8 cellular contexts compared by ENCODE assay signal in genomic region chr20:46709459-46710148, GRCh38. TPM values are rescaled to one million over a fixed set of nuclear protein-coding genes. Genes with fewer than 3 reads are reported as not detected.
A peak's percentile ranks its signal among the peaks of the same experiment; 100 is the strongest.
DNase-seq lines count a peak whose midpoint lies in the region; ATAC-seq, FAIRE-seq and TF ChIP-seq lines count a peak whose summit lies in the region.

SLC2A10 (plus strand) TSS chr20:46709649; CDS start chr20:46709737, 88 bp downstream.

- H3K4me1 ChIP-seq in CD8-positive, alpha-beta memory T cell (ENCODE audit: insufficient read depth, low read length), result peaks cover 5% of the 10 kb centered on the region
- H3K4me1 ChIP-seq in endothelial cell of umbilical vein (ENCODE audit: control insufficient read depth, extremely low read depth, insufficient read depth, low read length), result peaks cover 9% of the 10 kb centered on the region
- H3K4me1 ChIP-seq in mesodermal cell (ENCODE audit: control insufficient read depth, insufficient read depth, low read length, poor library complexity, severe bottlenecking), result peaks cover 9% of the 10 kb centered on the region

- no peak for TF ChIP-seq POLR2A in endothelial cell of umbilical vein (IDR thresholded peaks at IDR 0.05; ENCODE audit: low read depth, low read length)

- no peaks in the 10 kb centered on the region for H3K36me3 Mint-ChIP-seq in CD8-positive, alpha-beta memory T cell
- no peaks in the 10 kb centered on the region for H3K36me3 Mint-ChIP-seq in type B pancreatic cell

- H3K4me3 Mint-ChIP-seq in CD8-positive, alpha-beta memory T cell, result peak within 1 kb of the TSS in 6 of 7 donors; percentile 57 to 86 (median 64)
- peak within 1 kb of the TSS; percentile 93 for H3K4me3 Mint-ChIP-seq in type B pancreatic cell

- H4K20me1 ChIP-seq in endothelial cell of umbilical vein (replicated peaks; ENCODE audit: control insufficient read depth, extremely low read depth, insufficient read depth, low read length), result no peaks in the 10 kb centered on the region

- H3K9ac ChIP-seq in endothelial cell of umbilical vein (replicated peaks; ENCODE audit: extremely low read depth, insufficient read depth, low read length), result peak within 1 kb of the TSS; percentile 74

- H3K36me3 ChIP-seq in CD8-positive, alpha-beta memory T cell (ENCODE audit: insufficient read depth, low read length), result no peaks in the 10 kb centered on the region
- H3K36me3 ChIP-seq in endothelial cell of umbilical vein (ENCODE audit: control insufficient read depth in 2 of 2, extremely low read depth in 1 of 2, insufficient read depth in 2 of 2, low read length in 2 of 2) (peaks cover 0 to 1% of the 10 kb centered on the region in 2 experiments), mesodermal cell (ENCODE audit: control insufficient read depth, insufficient read depth, low read length) (no peaks in the 10 kb centered on the region)

- no peaks in the 10 kb centered on the region for H3K79me2 ChIP-seq in endothelial cell of umbilical vein (ENCODE audit: control insufficient read depth, insufficient read depth, low read length)

- peaks cover 10 to 13% (median 12%) of the 10 kb centered on the region in 3 donors for H3K4me1 Mint-ChIP-seq in CD8-positive, alpha-beta memory T cell
- H3K4me1 Mint-ChIP-seq in type B pancreatic cell (ENCODE audit: unreplicated experiment), result peaks cover 38% of the 10 kb centered on the region

- peak within 1 kb of the TSS; percentile 80 for H3K4me2 ChIP-seq in endothelial cell of umbilical vein (ENCODE audit: insufficient read depth, low read length)

- peak in 1 of 5 donors; percentile 5 for DNase-seq in CD8-positive, alpha-beta memory T cell
- DNase-seq in NCI-H2227 treated with DMSO at 0.1 percent for 48 hours (lab: John Stamatoyannopoulos, UW) (peak; percentile 18), endothelial cell of umbilical vein (ENCODE audit: low read depth, low spot score) (peak; percentile 49), type B pancreatic cell (ENCODE audit: extremely low spot score, unreplicated experiment) (peak; percentile 81), GM19239 (ENCODE audit: insufficient read length, low spot score) (no peak)

- no peak for FAIRE-seq in endothelial cell of umbilical vein (lab: Jason Lieb, UNC)
- no peak for FAIRE-seq in GM19239 (lab: Jason Lieb, UNC)

- H3K27ac ChIP-seq in CD8-positive, alpha-beta memory T cell (ENCODE audit: low read depth, low read length), result no peak within 1 kb of the TSS
- H3K27ac ChIP-seq in endothelial cell of umbilical vein (ENCODE audit: insufficient read depth, low read depth, low read length) (peak within 1 kb of the TSS; percentile 3), mesodermal cell (ENCODE audit: low read depth, low read length, severe bottlenecking) (peak within 1 kb of the TSS; percentile 64)

- H3K27me3 Mint-ChIP-seq in CD8-positive, alpha-beta memory T cell, result peaks cover 43 to 79% of the 10 kb centered on the region in 2 donors
- peaks cover 4% of the 10 kb centered on the region for H3K27me3 Mint-ChIP-seq in type B pancreatic cell

- H3K27ac Mint-ChIP-seq in CD8-positive, alpha-beta memory T cell, result peak within 1 kb of the TSS in 1 of 8 donors; percentile 67
- H3K27ac Mint-ChIP-seq in type B pancreatic cell, result peak within 1 kb of the TSS; percentile 96

- peak within 1 kb of the TSS; percentile 98 for H2AFZ ChIP-seq in endothelial cell of umbilical vein (ENCODE audit: low read depth, low read length)

- H3K4me3 ChIP-seq in CD8-positive, alpha-beta memory T cell (ENCODE audit: low read length), result no peak within 1 kb of the TSS
- H3K4me3 ChIP-seq in endothelial cell of umbilical vein (replicated peaks in 1 of 3; ENCODE audit: insufficient read depth in 1 of 3, low read depth in 1 of 3, low read length in 3 of 3), result peak within 1 kb of the TSS; percentile 73 to 82 (median 77)
- peak within 1 kb of the TSS; percentile 61 for H3K4me3 ChIP-seq in mesodermal cell (ENCODE audit: extremely low read depth, insufficient read depth, low read length, poor library complexity, severe bottlenecking)

- H3K9me3 Mint-ChIP-seq in CD8-positive, alpha-beta memory T cell, result peaks cover 0 to 9% (median 9%) of the 10 kb centered on the region in 5 donors
- H3K9me3 Mint-ChIP-seq in type B pancreatic cell, result no peaks in the 10 kb centered on the region

- TF ChIP-seq CTCF in endothelial cell of umbilical vein (IDR thresholded peaks at IDR 0.05; ENCODE audit: extremely low read depth in 1 of 2, insufficient read depth in 1 of 2, low read depth in 1 of 2, low read length in 2 of 2) (no peak), type B pancreatic cell (conservative IDR thresholded peaks at IDR 0.05) (peak; percentile 19)

- intact Hi-C loops in endothelial cell of umbilical vein (cut with micrococcal nuclease), result loop anchor here (1.0 kb wide), 1 partner anchor 20 kb away; the partner anchor contains the start of gene TP53RK

- H3K9me1 ChIP-seq in endothelial cell of umbilical vein (replicated peaks; ENCODE audit: control insufficient read depth, extremely low read depth, insufficient read depth, low read length), result no peaks in the 10 kb centered on the region

- 2 to 4% methylated on average over 43 to 50 of the region's 66 CpGs for WGBS in mesodermal cell (ENCODE audit: insufficient coverage in 2 of 2), 2 experiments

- TSS peak; percentile 47 for BruUV-seq in endothelial cell of umbilical vein (replicated peaks; lab: Mats Ljungman, UMichigan)

- dilution Hi-C loops in endothelial cell of umbilical vein (cut with MboI; ENCODE audit: extremely low pct_ligation_motif_present, low sequenced_read_pairs), result no loop called here

- CTCF ChIA-PET in CD8-positive, alpha-beta memory T cell (lab: Charles Lee), result no interaction called here
- CTCF ChIA-PET in endothelial cell of umbilical vein (lab: Charles Lee), result no interaction called here

- H3K9me3 ChIP-seq in CD8-positive, alpha-beta memory T cell (ENCODE audit: low read length), result no peaks in the 10 kb centered on the region
- H3K9me3 ChIP-seq in endothelial cell of umbilical vein (replicated peaks; ENCODE audit: control insufficient read depth, insufficient read depth, low read length) (no peaks in the 10 kb centered on the region), mesodermal cell (ENCODE audit: control insufficient read depth, low read length) (peaks cover 10% of the 10 kb centered on the region)

- peaks cover 23% of the 10 kb centered on the region for H3K27me3 ChIP-seq in CD8-positive, alpha-beta memory T cell (ENCODE audit: insufficient read depth, low read length, poor library complexity, severe bottlenecking)
- peaks cover 4 to 6% of the 10 kb centered on the region in 2 experiments for H3K27me3 ChIP-seq in endothelial cell of umbilical vein (ENCODE audit: control insufficient read depth in 2 of 2, insufficient read depth in 2 of 2, low read length in 2 of 2)

- ATAC-seq in GM19035 (IDR thresholded peaks at IDR 0.05; ENCODE audit: unreplicated experiment), result no peak
- no peak for ATAC-seq in HG02623 (IDR thresholded peaks at IDR 0.05; ENCODE audit: unreplicated experiment)

- POLR2A ChIA-PET in CD8-positive, alpha-beta memory T cell (lab: Charles Lee), result no interaction called here
- POLR2A ChIA-PET in endothelial cell of umbilical vein (lab: Charles Lee), result interaction anchor here (1.2 kb wide), 1 partner anchor 20 kb away, joined by 3 read pairs; the partner anchor contains the start of gene TP53RK

TF ChIP-seq in endothelial cell of umbilical vein, 7 proteins besides CTCF, POLR2A, EP300 and RAD21:
- TF ChIP-seq POLR2AphosphoS5 (IDR thresholded peaks at IDR 0.05; ENCODE audit: insufficient read depth, low read depth, low read length) (peak; percentile 36), JUN (IDR thresholded peaks at IDR 0.05; ENCODE audit: borderline replicate concordance, insufficient read depth, insufficient read length, low read depth) (no peak), FOS (IDR thresholded peaks at IDR 0.05; ENCODE audit: borderline replicate concordance, insufficient read depth, low read length) (no peak)

RNA-seq across cellular contexts. Expression of gene SLC2A10, which starts in this region (rescaled TPM):
- not detected for total RNA-seq in CD8-positive, alpha-beta memory T cell
- 0.05 TPM for polyA plus RNA-seq in CD8-positive, alpha-beta memory T cell
- 11.1 and 11.2 TPM in 2 replicates for total RNA-seq in endothelial cell of umbilical vein
- polyA plus RNA-seq in endothelial cell of umbilical vein, result 13.6 and 14.9 TPM in 2 replicates
- 8.1 and 9.8 TPM in 2 replicates for polyA plus RNA-seq in endothelial cell of umbilical vein (2011; cell fraction: cytosol; rRNA removed)
- 11.1 and 13.2 TPM in 2 replicates for polyA plus RNA-seq in endothelial cell of umbilical vein (2011; cell fraction: nucleus; rRNA removed)
- polyA plus RNA-seq in endothelial cell of umbilical vein (2012), result 6.3 and 10.2 TPM in 2 replicates
- 22.6 and 27.6 TPM in 2 replicates for polyA minus RNA-seq in endothelial cell of umbilical vein
- polyA minus RNA-seq in endothelial cell of umbilical vein (2011; cell fraction: cytosol; rRNA and poly(A)+ RNA removed), result not detected
- 10.2 and 11.9 TPM in 2 replicates for polyA minus RNA-seq in endothelial cell of umbilical vein (2011; cell fraction: nucleus; rRNA and poly(A)+ RNA removed)
- 16.6 TPM for polyA plus RNA-seq in mesodermal cell (2013, experiment 1 of 2)
- 15.3 TPM for polyA plus RNA-seq in mesodermal cell (2013, experiment 2 of 2)
- total RNA-seq in type B pancreatic cell (ENCODE audit: low replicate concordance), result 12.3 and 15.8 TPM in 2 replicates

Comparison
In these comparisons a context has a peak if more than half of its experiments do, and no peak if none do; other contexts are left out.
1. RNA of gene SLC2A10 (total RNA-seq): 12.3 to 15.8 TPM in type B pancreatic cell and 11.1 to 11.2 TPM in endothelial cell of umbilical vein; not detected in CD8-positive, alpha-beta memory T cell; every median in the first group is over 10 times any median in the second.